11 cellular contexts compared by ENCODE assay signal in the genomic region with DNA sequence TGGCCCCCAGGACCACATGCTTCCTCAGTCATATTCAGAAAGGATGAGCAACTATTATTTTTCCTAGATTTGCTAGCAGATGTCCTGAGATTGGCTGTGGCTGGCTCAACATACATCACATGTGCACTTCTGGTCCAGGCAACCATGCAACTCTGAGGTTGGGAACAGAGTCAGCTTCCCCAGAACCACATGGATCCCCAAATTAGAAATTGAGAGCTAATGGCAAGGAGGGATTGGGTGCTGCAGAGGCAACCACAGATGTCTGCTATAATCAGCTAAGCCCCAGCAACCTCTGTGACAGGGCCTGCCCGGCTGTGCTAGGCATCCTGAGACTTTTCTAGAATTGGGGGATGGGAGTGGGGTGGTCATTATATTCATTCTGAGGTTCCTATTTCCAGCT. TPM values are rescaled to one million over a fixed set of nuclear protein-coding genes. Genes with fewer than 3 reads are reported as not detected.
DNase-seq lines count a peak whose midpoint lies in the region; ATAC-seq and TF ChIP-seq lines count a peak whose summit lies in the region.
"Had no signal": no experiment of that assay in that cellular context is flagged by ENCODE, and none has a peak within 500 bp of the region (broad histone marks: within the 10 kb centered on the region; RNA-seq: fewer than 3 reads in every experiment).

No MANE protein-coding gene starts in this region.

- H3K79me2 ChIP-seq in SK-N-SH (ENCODE audit: insufficient read depth), result no peaks in the 10 kb centered on the region

- H3K4me3 ChIP-seq in SK-N-SH (ENCODE audit: low read depth in 2 of 2, low read length in 1 of 2) (no peak overlapping the region), fibroblast of mammary gland (ENCODE audit: control insufficient read depth, low read depth, low read length) (peak overlapping the region; percentile 6), retinal pigment epithelial cell (ENCODE audit: low read length) (peak overlapping the region; percentile 34)

- H3K4me1 Mint-ChIP-seq in immature natural killer cell, result no peaks in the 10 kb centered on the region
- H3K4me1 Mint-ChIP-seq: activated CD4-positive, alpha-beta T cell treated with anti-CD3 and anti-CD28 coated beads for 36 hours had no signal

- no peaks in the 10 kb centered on the region for H3K9me3 ChIP-seq in SK-N-SH

- H3K4me3 Mint-ChIP-seq in immature natural killer cell, result no peak overlapping the region
- H3K4me3 Mint-ChIP-seq: activated CD4-positive, alpha-beta T cell treated with anti-CD3 and anti-CD28 coated beads for 36 hours had no signal

- peak overlapping the region; percentile 22; the same call in 1 of the 2 replicates for H3K9ac ChIP-seq in SK-N-SH

- 80% methylated on average over 1 of the region's 1 CpG for WGBS in SK-N-SH (ENCODE audit: low lambda C conversion rate)

- no peaks in the 10 kb centered on the region for H3K27me3 ChIP-seq in SK-N-SH (ENCODE audit: insufficient read depth)

- CTCF ChIA-PET in SK-N-SH (lab: Yijun Ruan, JAX), result interaction anchor here (0.9 to 1.3 kb wide), 2 partner anchors 13 to 120 kb away, joined by 3 to 7 read pairs; no protein-coding TSS in a partner anchor

- ATAC-seq in HG02840 (IDR thresholded peaks at IDR 0.05; ENCODE audit: low FRiP score, unreplicated experiment), result no peak
- ATAC-seq: activated CD4-positive, alpha-beta T cell treated with anti-CD3 and anti-CD28 coated beads for 36 hours had no signal

- H3K36me3 ChIP-seq in SK-N-SH (replicated peaks in 1 of 2; ENCODE audit: control insufficient read depth in 1 of 2, insufficient read depth in 2 of 2, low read length in 1 of 2), result no peaks in the 10 kb centered on the region

- POLR2A ChIA-PET in SK-N-SH (lab: Yijun Ruan, JAX), result no interaction called here

- peaks cover 8 to 25% (median 16%) of the 10 kb centered on the region in 3 donors for H3K36me3 Mint-ChIP-seq in immature natural killer cell

- peak overlapping the region; percentile 51 for H3K4me2 ChIP-seq in SK-N-SH

- TF ChIP-seq RAD21 in SK-N-SH (IDR thresholded peaks at IDR 0.05; ENCODE audit: low read length), result no peak

- no peaks in the 10 kb centered on the region for H3K9me2 ChIP-seq in SK-N-SH

- in situ Hi-C loops in ACHN (cut with HindIII; ENCODE audit: low pct_ligation_motif_present, low pct_unique_long_range_greater_than_20kb, low sequenced_read_pairs), result no loop called here

- H3K27me3 Mint-ChIP-seq in immature natural killer cell (ENCODE audit: low read depth in 3 of 3), result peaks cover 0 to 3% (median 2%) of the 10 kb centered on the region in 3 donors
- H3K27me3 Mint-ChIP-seq: activated CD4-positive, alpha-beta T cell treated with anti-CD3 and anti-CD28 coated beads for 36 hours; naive B cell had no signal

- peaks cover 15% of the 10 kb centered on the region for H3F3A ChIP-seq in SK-N-SH (replicated peaks; ENCODE audit: insufficient read depth)

- no peak for TF ChIP-seq CTCF in SK-N-SH (IDR thresholded peaks at IDR 0.05)
- no peak for TF ChIP-seq CTCF in fibroblast of mammary gland (conservative IDR thresholded peaks at IDR 0.05; ENCODE audit: control insufficient read depth, insufficient read depth, low read depth, low read length)
- no peak for TF ChIP-seq CTCF in retinal pigment epithelial cell (conservative IDR thresholded peaks at IDR 0.05; ENCODE audit: low read depth, low read length)

- TF ChIP-seq EP300 in SK-N-SH (IDR thresholded peaks at IDR 0.05; ENCODE audit: borderline replicate concordance in 1 of 2, low read depth in 1 of 2, low read length in 1 of 2), result no peak

- peak overlapping the region in 1 of 2 experiments; percentile 69; a peak in 2 of 4 replicates for H3K27ac ChIP-seq in SK-N-SH (ENCODE audit: low read depth in 2 of 2, low read length in 1 of 2)

- no peak overlapping the region for H2AFZ ChIP-seq in SK-N-SH (ENCODE audit: low read depth)

- H3K4me1 ChIP-seq in SK-N-SH (ENCODE audit: control insufficient read depth in 1 of 2, insufficient read depth in 2 of 2, low read depth in 1 of 2, low read length in 1 of 2), result peaks cover 0 to 6% of the 10 kb centered on the region in 2 experiments; a peak in 2 of 4 replicates

- no peaks in the 10 kb centered on the region for H4K20me1 ChIP-seq in SK-N-SH (ENCODE audit: insufficient read depth)

- DNase-seq in ACHN, result peak; percentile 11
- DNase-seq in SK-N-SH, result no peak
- DNase-seq in fibroblast of mammary gland (ENCODE audit: low read depth), result no peak
- DNase-seq in retinal pigment epithelial cell (ENCODE audit: low read depth), result no peak
- DNase-seq in immature natural killer cell, result no peak
- no peak for DNase-seq in NCI-H510A (lab: John Stamatoyannopoulos, UW)
- DNase-seq in RKO (ENCODE audit: low spot score), result no peak
- DNase-seq: activated CD4-positive, alpha-beta T cell treated with anti-CD3 and anti-CD28 coated beads for 36 hours; naive B cell; NCI-H2107 had no signal

- no peak overlapping the region for H3K27ac Mint-ChIP-seq in immature natural killer cell
- H3K27ac Mint-ChIP-seq: activated CD4-positive, alpha-beta T cell treated with anti-CD3 and anti-CD28 coated beads for 36 hours had no signal

- no peaks in the 10 kb centered on the region for H3K9me3 Mint-ChIP-seq in immature natural killer cell
- H3K9me3 Mint-ChIP-seq: naive B cell had no signal

TF ChIP-seq in SK-N-SH, 30 proteins besides CTCF, POLR2A, EP300 and RAD21:
- TF ChIP-seq GABPA (IDR thresholded peaks at IDR 0.05; ENCODE audit: low read depth), result no peak
- no peak for TF ChIP-seq TAF1 (IDR thresholded peaks at IDR 0.05; ENCODE audit: borderline replicate concordance, low read depth, low read length)
- TF ChIP-seq FOXJ3 (CRISPR knock-in tag; IDR thresholded peaks at IDR 0.05), result no peak
- no peak for TF ChIP-seq POLR2AphosphoS5 (IDR thresholded peaks at IDR 0.05; ENCODE audit: low read depth, low read length)
- no peak for TF ChIP-seq GATA2 (CRISPR knock-in tag; IDR thresholded peaks at IDR 0.05)
- TF ChIP-seq FOSL2 (IDR thresholded peaks at IDR 0.05; ENCODE audit: borderline replicate concordance, low read depth), result no peak
- no peak for TF ChIP-seq ELF1 (IDR thresholded peaks at IDR 0.05)
- TF ChIP-seq RXRA (IDR thresholded peaks at IDR 0.05; ENCODE audit: borderline replicate concordance, low read depth), result no peak
- no peak for TF ChIP-seq TCF12 (IDR thresholded peaks at IDR 0.05)
- no peak for TF ChIP-seq RCOR1 (IDR thresholded peaks at IDR 0.05; ENCODE audit: low read length)
- TF ChIP-seq TEAD4 (IDR thresholded peaks at IDR 0.05; ENCODE audit: borderline replicate concordance, insufficient read depth), result no peak
- TF ChIP-seq CHD2 (IDR thresholded peaks at IDR 0.05; ENCODE audit: low read length, partially characterized antibody), result no peak
- no peak for TF ChIP-seq MXI1 (IDR thresholded peaks at IDR 0.05; ENCODE audit: low read depth, low read length)
- TF ChIP-seq, protein P1, sequence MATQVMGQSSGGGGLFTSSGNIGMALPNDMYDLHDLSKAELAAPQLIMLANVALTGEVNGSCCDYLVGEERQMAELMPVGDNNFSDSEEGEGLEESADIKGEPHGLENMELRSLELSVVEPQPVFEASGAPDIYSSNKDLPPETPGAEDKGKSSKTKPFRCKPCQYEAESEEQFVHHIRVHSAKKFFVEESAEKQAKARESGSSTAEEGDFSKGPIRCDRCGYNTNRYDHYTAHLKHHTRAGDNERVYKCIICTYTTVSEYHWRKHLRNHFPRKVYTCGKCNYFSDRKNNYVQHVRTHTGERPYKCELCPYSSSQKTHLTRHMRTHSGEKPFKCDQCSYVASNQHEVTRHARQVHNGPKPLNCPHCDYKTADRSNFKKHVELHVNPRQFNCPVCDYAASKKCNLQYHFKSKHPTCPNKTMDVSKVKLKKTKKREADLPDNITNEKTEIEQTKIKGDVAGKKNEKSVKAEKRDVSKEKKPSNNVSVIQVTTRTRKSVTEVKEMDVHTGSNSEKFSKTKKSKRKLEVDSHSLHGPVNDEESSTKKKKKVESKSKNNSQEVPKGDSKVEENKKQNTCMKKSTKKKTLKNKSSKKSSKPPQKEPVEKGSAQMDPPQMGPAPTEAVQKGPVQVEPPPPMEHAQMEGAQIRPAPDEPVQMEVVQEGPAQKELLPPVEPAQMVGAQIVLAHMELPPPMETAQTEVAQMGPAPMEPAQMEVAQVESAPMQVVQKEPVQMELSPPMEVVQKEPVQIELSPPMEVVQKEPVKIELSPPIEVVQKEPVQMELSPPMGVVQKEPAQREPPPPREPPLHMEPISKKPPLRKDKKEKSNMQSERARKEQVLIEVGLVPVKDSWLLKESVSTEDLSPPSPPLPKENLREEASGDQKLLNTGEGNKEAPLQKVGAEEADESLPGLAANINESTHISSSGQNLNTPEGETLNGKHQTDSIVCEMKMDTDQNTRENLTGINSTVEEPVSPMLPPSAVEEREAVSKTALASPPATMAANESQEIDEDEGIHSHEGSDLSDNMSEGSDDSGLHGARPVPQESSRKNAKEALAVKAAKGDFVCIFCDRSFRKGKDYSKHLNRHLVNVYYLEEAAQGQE (IDR thresholded peaks at IDR 0.05; ENCODE audit: low read depth, low read length), result no peak
- TF ChIP-seq, protein P2, sequence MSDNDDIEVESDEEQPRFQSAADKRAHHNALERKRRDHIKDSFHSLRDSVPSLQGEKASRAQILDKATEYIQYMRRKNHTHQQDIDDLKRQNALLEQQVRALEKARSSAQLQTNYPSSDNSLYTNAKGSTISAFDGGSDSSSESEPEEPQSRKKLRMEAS (IDR thresholded peaks at IDR 0.05; ENCODE audit: low read depth), result no peak

RNA-seq across cellular contexts. Expression of a gene that starts 33.8 kb away (rescaled TPM):
- polyA plus RNA-seq in SK-N-SH (2012; rRNA removed) (0.15 and 0.20 TPM in 2 replicates), immature natural killer cell (not detected)
- polyA plus RNA-seq in SK-N-SH (2012; cell fraction: cytosol; rRNA removed), result 0.01 and 0.04 TPM in 2 replicates
- polyA plus RNA-seq in SK-N-SH (2012; cell fraction: nucleus; rRNA removed), result 2.0 and 3.1 TPM in 2 replicates

Comparison
In these comparisons a context has a peak if more than half of its experiments do, and no peak if none do; other contexts are left out.
1. H3K4me3 ChIP-seq: peak in fibroblast of mammary gland (single experiment) and retinal pigment epithelial cell (single experiment); none in SK-N-SH (0 of 2).